ENCODE assay signal across 2 cellular contexts in genomic region chr15:32370064-32370463, GRCh38. TPM values are rescaled to one million over a fixed set of nuclear protein-coding genes. Genes with fewer than 3 reads are reported as not detected.
"Had no signal": no experiment of that assay in that cellular context is flagged by ENCODE, and none has a peak within 500 bp of the region (broad histone marks: within the 10 kb centered on the region; RNA-seq: fewer than 3 reads in every experiment).

No MANE protein-coding gene starts in this region.

RNA-seq across cellular contexts. Expression of gene GOLGA8K, which starts 33.0 kb away (rescaled TPM):
- total RNA-seq: G401, GM12878 had no signal
